8 cellular contexts compared by ENCODE assay signal in the genomic region with DNA sequence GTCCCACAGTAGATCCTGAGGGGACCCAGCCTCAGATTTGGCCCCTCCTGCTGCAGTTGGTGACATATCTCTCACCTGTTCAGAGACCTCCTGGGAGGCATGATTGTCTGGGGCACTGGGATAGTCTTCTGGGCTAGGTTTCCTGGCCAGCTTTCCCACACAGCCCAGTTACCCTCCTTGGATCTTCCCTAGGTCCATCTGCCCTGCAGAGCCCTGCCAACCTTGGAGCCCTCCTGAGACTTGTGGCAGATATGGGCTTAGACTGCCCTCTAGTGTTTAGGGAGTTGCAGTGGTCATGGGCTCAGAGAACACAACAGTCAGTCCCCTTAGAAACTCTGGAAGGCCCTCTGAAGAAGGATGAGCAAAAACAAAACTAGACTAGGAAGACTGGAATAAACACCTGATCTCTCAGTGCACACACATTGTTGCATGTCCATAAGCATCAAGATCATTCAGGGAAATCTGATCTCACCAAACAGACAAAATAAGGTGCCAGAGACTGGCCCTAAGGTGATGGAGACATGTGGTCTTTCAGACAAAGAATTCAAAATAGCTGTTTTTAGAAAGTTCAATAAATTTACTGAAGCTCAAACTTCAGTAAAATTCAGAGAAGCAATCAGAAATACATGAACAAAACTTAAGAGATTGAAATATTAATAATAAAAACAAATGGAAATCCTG.
A peak's percentile ranks its signal among the peaks of the same experiment; 100 is the strongest.
DNase-seq lines count a peak whose midpoint lies in the region; ATAC-seq and TF ChIP-seq lines count a peak whose summit lies in the region.

No MANE protein-coding gene starts in this region.

- H3K4me1 ChIP-seq in HCT116 (ENCODE audit: control insufficient read depth in 1 of 2, insufficient read depth in 2 of 2, low read length in 2 of 2) (no peaks in the 10 kb centered on the region), adipocyte (ENCODE audit: control insufficient read depth, insufficient read depth, low read length) (no peaks in the 10 kb centered on the region), liver (ENCODE audit: control insufficient read depth in 4 of 4, insufficient read depth in 4 of 4, low read length in 3 of 4) (no peaks in the 10 kb centered on the region), vagina (no peaks in the 10 kb centered on the region)

- CTCF ChIA-PET in HCT116 (lab: Charles Lee) = interaction anchor here (0.7 to 4.7 kb wide), 8 partner anchors 14 to 870 kb away, joined by 3 to 45 read pairs (median 4); no protein-coding TSS in a partner anchor

- ATAC-seq in HCT116 = peak; percentile 100
- no peak for ATAC-seq in activated T-helper 17 cell treated with anti-CD3 and anti-CD28 coated beads, Interleukin-2, amount 50 U/mL, for 72 hours (replicated peaks)

- H2AFZ ChIP-seq in HCT116 (ENCODE audit: low read depth, low read length, poor library complexity, severe bottlenecking) = no peak overlapping the region

- no peak overlapping the region for H3K9ac ChIP-seq in HCT116 (ENCODE audit: low read length)
- no peak overlapping the region for H3K9ac ChIP-seq in adipocyte (ENCODE audit: low read length)
- no peak overlapping the region for H3K9ac ChIP-seq in liver (ENCODE audit: low read depth in 1 of 2, low read length in 2 of 2)

- no TSS peak for BruUV-seq in HCT116 (replicated peaks; lab: Mats Ljungman, UMichigan)

- H3K4me1 Mint-ChIP-seq in activated T-helper 17 cell treated with anti-CD3 and anti-CD28 coated beads, Interleukin-2, amount 50 U/mL, for 72 hours = no peaks in the 10 kb centered on the region

- peak; percentile 13 for DNase-seq in 8988T
- DNase-seq in GM12864 (ENCODE audit: low read depth) = peak; percentile 19
- peak; percentile 66 for DNase-seq in HCT116 (ENCODE audit: low read depth, low spot score)
- peak; percentile 62 to 80 for DNase-seq in Kasumi-1 (lab: John Stamatoyannopoulos, UW)
- peak; percentile 70 for DNase-seq in adipocyte (ENCODE audit: low read depth)
- no peak for DNase-seq in vagina (ENCODE audit: extremely low spot score in 2 of 2)

- no peaks in the 10 kb centered on the region for H3K9me2 ChIP-seq in HCT116 (ENCODE audit: insufficient read depth)

- H3K4me3 ChIP-seq in GM12864 (ENCODE audit: low read depth, low read length) (no peak overlapping the region), HCT116 (replicated peaks in 1 of 2; ENCODE audit: low read depth in 1 of 2, low read length in 2 of 2) (no peak overlapping the region), adipocyte (ENCODE audit: low read length) (no peak overlapping the region), liver (ENCODE audit: low read depth in 1 of 3, low read length in 3 of 3) (no peak overlapping the region), vagina (no peak overlapping the region)

- H3K36me3 ChIP-seq in HCT116 (ENCODE audit: control insufficient read depth in 1 of 2, insufficient read depth in 2 of 2, low read length in 2 of 2) (no peaks in the 10 kb centered on the region), adipocyte (ENCODE audit: control insufficient read depth, insufficient read depth, low read length, severe bottlenecking) (no peaks in the 10 kb centered on the region), liver (ENCODE audit: control insufficient read depth in 4 of 4, insufficient read depth in 3 of 4, low read depth in 1 of 4, low read length in 3 of 4) (no peaks in the 10 kb centered on the region), vagina (no peaks in the 10 kb centered on the region)

- RAD21 ChIA-PET in HCT116 (lab: Charles Lee; ENCODE audit: low non-redundant PET in 1 of 2, low total read pairs in 2 of 2, uncharacterized antibody in 2 of 2, unreplicated experiment in 2 of 2) = interaction anchor here in 1 of 2 experiments (0.6 to 0.7 kb wide), 2 partner anchors 64 to 1251 kb away, joined by 3 read pairs; no protein-coding TSS in a partner anchor

- H4K20me1 ChIP-seq in HCT116 (ENCODE audit: insufficient read depth) = no peaks in the 10 kb centered on the region

- TF ChIP-seq POLR2A in HCT116 (IDR thresholded peaks at IDR 0.05; ENCODE audit: borderline replicate concordance, extremely low read depth, insufficient read depth, insufficient read length) (no peak), vagina (IDR thresholded peaks at IDR 0.05) (no peak)

- H3K27me3 Mint-ChIP-seq in activated T-helper 17 cell treated with anti-CD3 and anti-CD28 coated beads, Interleukin-2, amount 50 U/mL, for 72 hours = no peaks in the 10 kb centered on the region

- H3K9me3 ChIP-seq in HCT116 (ENCODE audit: control insufficient read depth in 1 of 2, insufficient read depth in 1 of 2, low read depth in 1 of 2, low read length in 2 of 2) (no peaks in the 10 kb centered on the region), adipocyte (ENCODE audit: control insufficient read depth, low read length) (no peaks in the 10 kb centered on the region), liver (ENCODE audit: control insufficient read depth in 4 of 4, low read length in 3 of 4) (peaks cover 0 to 3% (median under 1%) of the 10 kb centered on the region in 4 donors), vagina (no peaks in the 10 kb centered on the region)

- no peak overlapping the region for H3K4me3 Mint-ChIP-seq in activated T-helper 17 cell treated with anti-CD3 and anti-CD28 coated beads, Interleukin-2, amount 50 U/mL, for 72 hours

- H3K9me3 Mint-ChIP-seq in activated T-helper 17 cell treated with anti-CD3 and anti-CD28 coated beads, Interleukin-2, amount 50 U/mL, for 72 hours = peaks cover 22% of the 10 kb centered on the region

- H3K79me2 ChIP-seq in HCT116 (ENCODE audit: insufficient read depth, low read length) = no peaks in the 10 kb centered on the region

- intact Hi-C loops in HCT116 (cut with micrococcal nuclease) (loop anchor here (1.0 to 10.0 kb wide), 5 partner anchors 62 to 863 kb away; no protein-coding TSS in a partner anchor), vagina (cut with DNase I) (no loop called here)

- H3K27me3 ChIP-seq in HCT116 (ENCODE audit: insufficient read depth, low read length) (peaks cover 16% of the 10 kb centered on the region; the same call in 1 of the 2 replicates), adipocyte (replicated peaks; ENCODE audit: control insufficient read depth, insufficient read depth, low read length) (no peaks in the 10 kb centered on the region), liver (ENCODE audit: control insufficient read depth in 4 of 4, insufficient read depth in 4 of 4, low read length in 3 of 4) (no peaks in the 10 kb centered on the region), vagina (no peaks in the 10 kb centered on the region)

- TF ChIP-seq RAD21 in HCT116 (IDR thresholded peaks at IDR 0.05; ENCODE audit: low read depth) (peak; percentile 92), liver (IDR thresholded peaks at IDR 0.05) (peak; percentile 72 to 83)

- no peaks in the 10 kb centered on the region for H3K36me3 Mint-ChIP-seq in activated T-helper 17 cell treated with anti-CD3 and anti-CD28 coated beads, Interleukin-2, amount 50 U/mL, for 72 hours (ENCODE audit: low read depth)

- POLR2A ChIA-PET in HCT116 (lab: Charles Lee) = no interaction called here

- no peak overlapping the region for H3K4me2 ChIP-seq in HCT116 (ENCODE audit: low read length)

- peak; percentile 90 for TF ChIP-seq CTCF in GM12864 (IDR thresholded peaks at IDR 0.05; ENCODE audit: low read depth, low read length, missing control alignments)
- TF ChIP-seq CTCF in HCT116 (IDR thresholded peaks at IDR 0.05 in 2 of 3, conservative IDR thresholded peaks at IDR 0.05 in 1 of 3; ENCODE audit: borderline replicate concordance in 1 of 3, insufficient read depth in 1 of 3, low read depth in 2 of 3, low read length in 2 of 3) = peak; percentile 85 to 95 (median 93)
- peak; percentile 56 for TF ChIP-seq CTCF in liver (IDR thresholded peaks at IDR 0.05; ENCODE audit: low read depth, low read length, missing input control)
- no peak for TF ChIP-seq CTCF in vagina (IDR thresholded peaks at IDR 0.05)

- no peak overlapping the region for H3K27ac ChIP-seq in HCT116 (ENCODE audit: low read depth, low read length)
- H3K27ac ChIP-seq in liver (ENCODE audit: low read depth in 1 of 2, low read length in 2 of 2) = no peak overlapping the region
- H3K27ac ChIP-seq in vagina = no peak overlapping the region

- no peak overlapping the region for H3K27ac Mint-ChIP-seq in activated T-helper 17 cell treated with anti-CD3 and anti-CD28 coated beads, Interleukin-2, amount 50 U/mL, for 72 hours

TF ChIP-seq in HCT116, 20 proteins besides CTCF, POLR2A, EP300 and RAD21 (continues in another document):
- no peak for TF ChIP-seq SIN3A (IDR thresholded peaks at IDR 0.05; ENCODE audit: low read depth)
- TF ChIP-seq EGR1 (IDR thresholded peaks at IDR 0.05; ENCODE audit: low read depth) = no peak
- 0 out of 2 replicates have a peak, but pooled peaks have one; percentile 26 for TF ChIP-seq CBX3 (IDR thresholded peaks at IDR 0.05; ENCODE audit: low read depth)

TF ChIP-seq in liver, 16 proteins besides CTCF, POLR2A, EP300 and RAD21:
- TF ChIP-seq, protein P1, sequence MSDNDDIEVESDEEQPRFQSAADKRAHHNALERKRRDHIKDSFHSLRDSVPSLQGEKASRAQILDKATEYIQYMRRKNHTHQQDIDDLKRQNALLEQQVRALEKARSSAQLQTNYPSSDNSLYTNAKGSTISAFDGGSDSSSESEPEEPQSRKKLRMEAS (IDR thresholded peaks at IDR 0.05) = no peak
- TF ChIP-seq SP1 (IDR thresholded peaks at IDR 0.05) = no peak
- TF ChIP-seq HNF4G (IDR thresholded peaks at IDR 0.05) = no peak
- TF ChIP-seq YY1 (IDR thresholded peaks at IDR 0.05) = no peak
- TF ChIP-seq, protein P2, sequence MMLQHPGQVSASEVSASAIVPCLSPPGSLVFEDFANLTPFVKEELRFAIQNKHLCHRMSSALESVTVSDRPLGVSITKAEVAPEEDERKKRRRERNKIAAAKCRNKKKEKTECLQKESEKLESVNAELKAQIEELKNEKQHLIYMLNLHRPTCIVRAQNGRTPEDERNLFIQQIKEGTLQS (IDR thresholded peaks at IDR 0.05) = no peak
- no peak for TF ChIP-seq JUND (IDR thresholded peaks at IDR 0.05)
- no peak for TF ChIP-seq EGR1 (IDR thresholded peaks at IDR 0.05; ENCODE audit: low read depth in 2 of 2)
- TF ChIP-seq FOXA2 (IDR thresholded peaks at IDR 0.05) = no peak
- TF ChIP-seq NR2F2 (IDR thresholded peaks at IDR 0.05) = no peak
- TF ChIP-seq FOXA1 (IDR thresholded peaks at IDR 0.05) = no peak
- TF ChIP-seq, protein P3, sequence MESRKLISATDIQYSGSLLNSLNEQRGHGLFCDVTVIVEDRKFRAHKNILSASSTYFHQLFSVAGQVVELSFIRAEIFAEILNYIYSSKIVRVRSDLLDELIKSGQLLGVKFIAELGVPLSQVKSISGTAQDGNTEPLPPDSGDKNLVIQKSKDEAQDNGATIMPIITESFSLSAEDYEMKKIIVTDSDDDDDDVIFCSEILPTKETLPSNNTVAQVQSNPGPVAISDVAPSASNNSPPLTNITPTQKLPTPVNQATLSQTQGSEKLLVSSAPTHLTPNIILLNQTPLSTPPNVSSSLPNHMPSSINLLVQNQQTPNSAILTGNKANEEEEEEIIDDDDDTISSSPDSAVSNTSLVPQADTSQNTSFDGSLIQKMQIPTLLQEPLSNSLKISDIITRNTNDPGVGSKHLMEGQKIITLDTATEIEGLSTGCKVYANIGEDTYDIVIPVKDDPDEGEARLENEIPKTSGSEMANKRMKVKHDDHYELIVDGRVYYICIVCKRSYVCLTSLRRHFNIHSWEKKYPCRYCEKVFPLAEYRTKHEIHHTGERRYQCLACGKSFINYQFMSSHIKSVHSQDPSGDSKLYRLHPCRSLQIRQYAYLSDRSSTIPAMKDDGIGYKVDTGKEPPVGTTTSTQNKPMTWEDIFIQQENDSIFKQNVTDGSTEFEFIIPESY (IDR thresholded peaks at IDR 0.05) = no peak

Comparison
In these comparisons a context has a peak if more than half of its experiments do, and no peak if none do; other contexts are left out.
1. DNase-seq: peak in 8988T (single experiment), GM12864 (single experiment), HCT116 (single experiment), Kasumi-1 (2 of 2) and adipocyte (single experiment); none in vagina (0 of 2).
2. CTCF ChIP-seq: peak in GM12864 (single experiment), HCT116 (3 of 3) and liver (single experiment); none in vagina (0 of 3).